ENCODE assay signal across 30 cellular contexts in the genomic region with DNA sequence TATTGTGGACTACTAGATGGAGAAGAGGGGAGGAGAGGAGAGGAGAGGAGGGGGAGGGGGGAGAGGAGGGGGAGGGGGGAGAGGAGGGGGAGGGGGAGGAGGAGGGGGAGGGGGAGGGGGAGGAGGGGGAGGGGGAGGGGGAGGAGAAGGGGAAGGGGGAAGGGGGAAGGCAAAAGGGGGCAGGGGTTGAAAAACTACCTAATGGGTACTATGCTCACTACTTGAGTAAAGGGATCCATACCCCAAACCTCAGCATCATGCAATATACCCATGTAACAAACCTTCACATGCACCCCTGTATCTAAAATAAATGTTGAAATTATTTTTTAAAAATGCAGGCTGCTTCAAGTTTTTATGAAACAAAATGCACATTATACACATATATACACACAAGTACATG. TPM values are rescaled to one million over a fixed set of nuclear protein-coding genes. Genes with fewer than 3 reads are reported as not detected.
DNase-seq lines count a peak whose midpoint lies in the region; ATAC-seq, FAIRE-seq and TF ChIP-seq lines count a peak whose summit lies in the region.
"Had no signal": no experiment of that assay in that cellular context is flagged by ENCODE, and none has a peak within 500 bp of the region (broad histone marks: within the 10 kb centered on the region; RNA-seq: fewer than 3 reads in every experiment).

No MANE protein-coding gene starts in this region.

- H3K27ac ChIP-seq in HepG2 (ENCODE audit: extremely low read length, insufficient read depth, low read length) (no peak overlapping the region), right lobe of liver (no peak overlapping the region), psoas muscle (peak overlapping the region; percentile 89), skeletal muscle tissue (ENCODE audit: low read depth, low read length) (peak overlapping the region; percentile 90), coronary artery (no peak overlapping the region), kidney (ENCODE audit: low read depth in 2 of 2, low read length in 2 of 2) (no peak overlapping the region)
- H3K27ac ChIP-seq: BLaER1 had no signal

- no peak for DNase-seq in HepG2 (ENCODE audit: low spot score)
- DNase-seq in right lobe of liver, result no peak
- no peak for DNase-seq in psoas muscle
- no peak for DNase-seq in coronary artery (ENCODE audit: low spot score)
- no peak for DNase-seq in kidney
- DNase-seq: 8988T; ACHN; BE2C; C1 segment of cervical spinal cord; CD4-positive, alpha-beta memory T cell; CD4-positive, CD25-positive, alpha-beta regulatory T cell; CD8-positive, alpha-beta memory T cell; COR-L47; DMS 273 treated with DMSO at 0.1 percent for 48 hours; DMS153; DMS53; DMS79; DND-41; EL; GDM1 had no signal

- no peak for TF ChIP-seq RAD21 in HepG2 (CRISPR knock-in tag; IDR thresholded peaks at IDR 0.05)

- H3K4me3 ChIP-seq in HepG2 (replicated peaks in 1 of 3; ENCODE audit: insufficient read depth in 1 of 3, low read depth in 2 of 3, low read length in 3 of 3), result no peak overlapping the region
- no peak overlapping the region for H3K4me3 ChIP-seq in right lobe of liver
- no peak overlapping the region for H3K4me3 ChIP-seq in psoas muscle
- no peak overlapping the region for H3K4me3 ChIP-seq in skeletal muscle tissue (ENCODE audit: low read length in 3 of 3)
- no peak overlapping the region for H3K4me3 ChIP-seq in coronary artery
- no peak overlapping the region for H3K4me3 ChIP-seq in kidney (ENCODE audit: low read length in 2 of 2)
- H3K4me3 ChIP-seq: BLaER1, GM12878 had no signal

- no peak overlapping the region for H3K9ac ChIP-seq in HepG2 (ENCODE audit: insufficient read depth, low read depth, low read length)
- H3K9ac ChIP-seq in skeletal muscle tissue (ENCODE audit: low read depth in 1 of 3, low read length in 3 of 3), result no peak overlapping the region
- no peak overlapping the region for H3K9ac ChIP-seq in kidney (ENCODE audit: low read length in 2 of 2)
- H3K9ac ChIP-seq: BLaER1 had no signal

- TF ChIP-seq CTCF in HepG2 (CRISPR knock-in tag; IDR thresholded peaks at IDR 0.05) (no peak), right lobe of liver (IDR thresholded peaks at IDR 0.05) (no peak), psoas muscle (IDR thresholded peaks at IDR 0.05) (no peak), coronary artery (IDR thresholded peaks at IDR 0.05) (no peak), kidney (IDR thresholded peaks at IDR 0.05; ENCODE audit: borderline replicate concordance, extremely low read depth, insufficient read depth) (no peak)

- in situ Hi-C loops in HepG2 (cut with HindIII; ENCODE audit: extremely low pct_ligation_motif_present, low pct_unique_long_range_greater_than_20kb), result no loop called here

- no peaks in the 10 kb centered on the region for H4K20me1 ChIP-seq in HepG2 (ENCODE audit: insufficient read depth, low read length)
- H4K20me1 ChIP-seq: BLaER1 had no signal

- H3K4me1 ChIP-seq in HepG2 (ENCODE audit: insufficient read depth, low read length), result peaks cover 15% of the 10 kb centered on the region
- peaks cover 0 to 25% (median 7%) of the 10 kb centered on the region in 4 donors for H3K4me1 ChIP-seq in right lobe of liver
- H3K4me1 ChIP-seq in psoas muscle, result peaks cover 63% of the 10 kb centered on the region
- peaks cover 15 to 32% (median 18%) of the 10 kb centered on the region in 3 donors for H3K4me1 ChIP-seq in skeletal muscle tissue (ENCODE audit: control insufficient read depth in 3 of 3, insufficient read depth in 3 of 3, low read length in 3 of 3)
- H3K4me1 ChIP-seq in kidney (ENCODE audit: control insufficient read depth in 1 of 2, insufficient read depth in 1 of 2, low read depth in 1 of 2, low read length in 2 of 2), result peaks cover 0 to 2% of the 10 kb centered on the region in 2 donors
- H3K4me1 ChIP-seq: BLaER1 had no signal

- no peaks in the 10 kb centered on the region for H3K36me3 ChIP-seq in HepG2 (replicated peaks in 1 of 2; ENCODE audit: control insufficient read depth in 1 of 2, insufficient read depth in 2 of 2, low read length in 2 of 2)
- no peaks in the 10 kb centered on the region for H3K36me3 ChIP-seq in right lobe of liver
- H3K36me3 ChIP-seq in psoas muscle (ENCODE audit: insufficient read depth in 1 of 2, low read depth in 1 of 2), result no peaks in the 10 kb centered on the region
- no peaks in the 10 kb centered on the region for H3K36me3 ChIP-seq in skeletal muscle tissue (ENCODE audit: control insufficient read depth in 3 of 3, insufficient read depth in 3 of 3, low read length in 3 of 3)
- H3K36me3 ChIP-seq in kidney (ENCODE audit: control insufficient read depth in 1 of 2, insufficient read depth in 2 of 2, low read length in 2 of 2), result no peaks in the 10 kb centered on the region
- H3K36me3 ChIP-seq: BE2C, BLaER1 had no signal

- H3K79me2 ChIP-seq in HepG2 (ENCODE audit: insufficient read depth, low read length), result no peaks in the 10 kb centered on the region

- TF ChIP-seq POLR2A in HepG2 (IDR thresholded peaks at IDR 0.05; ENCODE audit: insufficient read depth in 1 of 2, low read depth in 2 of 2, low read length in 2 of 2) (no peak), right lobe of liver (IDR thresholded peaks at IDR 0.05) (no peak)

- no peaks in the 10 kb centered on the region for H3K9me3 ChIP-seq in HepG2 (ENCODE audit: low read length)
- H3K9me3 ChIP-seq in right lobe of liver, result no peaks in the 10 kb centered on the region
- no peaks in the 10 kb centered on the region for H3K9me3 ChIP-seq in psoas muscle
- no peaks in the 10 kb centered on the region for H3K9me3 ChIP-seq in skeletal muscle tissue (ENCODE audit: control insufficient read depth in 3 of 3, low read length in 3 of 3)
- no peaks in the 10 kb centered on the region for H3K9me3 ChIP-seq in kidney (ENCODE audit: control insufficient read depth in 1 of 2, low read length in 2 of 2)
- H3K9me3 ChIP-seq: BE2C, BLaER1 had no signal

- no peak for TF ChIP-seq EP300 in HepG2 (IDR thresholded peaks at IDR 0.05; ENCODE audit: low read depth in 2 of 2, low read length in 2 of 2)
- no peak for TF ChIP-seq EP300 in HepG2 (CRISPR knock-in tag; IDR thresholded peaks at IDR 0.05; ENCODE audit: borderline replicate concordance)

- POLR2A ChIA-PET in HepG2 (lab: Yijun Ruan, JAX), result no interaction called here

- no peak overlapping the region for H3K4me2 ChIP-seq in HepG2 (ENCODE audit: low read depth, low read length)
- H3K4me2 ChIP-seq: BLaER1 had no signal

- intact Hi-C loops in HepG2 (cut with micrococcal nuclease; ENCODE audit: unreplicated experiment) (no loop called here), right lobe of liver (cut with DNase I) (no loop called here), psoas muscle (cut with DNase I) (no loop called here), kidney (cut with DNase I) (no loop called here)

- FAIRE-seq in HepG2 (lab: Jason Lieb, UNC), result no peak
- no peak for FAIRE-seq in kidney (lab: Jason Lieb, UNC)
- FAIRE-seq: GM12878, GM12892, GM18507 had no signal

- no TSS peak for BruUV-seq in HepG2 (replicated peaks; lab: Mats Ljungman, UMichigan)

- ATAC-seq in HepG2, result no peak
- ATAC-seq in right lobe of liver, result no peak
- no peak for ATAC-seq in psoas muscle
- ATAC-seq: GM12878 had no signal

- CTCF ChIA-PET in HepG2 (lab: Yijun Ruan, JAX; ENCODE audit: low intra/inter-chr PET ratio, low total read pairs), result no interaction called here

- H2AFZ ChIP-seq in HepG2 (ENCODE audit: low read length), result no peak overlapping the region

- H3K27me3 ChIP-seq in HepG2 (ENCODE audit: control insufficient read depth in 1 of 2, insufficient read depth in 2 of 2, low read length in 2 of 2) (no peaks in the 10 kb centered on the region), right lobe of liver (no peaks in the 10 kb centered on the region), psoas muscle (ENCODE audit: insufficient read depth in 3 of 3, low read length in 2 of 3) (no peaks in the 10 kb centered on the region), skeletal muscle tissue (ENCODE audit: control insufficient read depth in 3 of 3, insufficient read depth in 3 of 3, low read length in 3 of 3) (no peaks in the 10 kb centered on the region)
- H3K27me3 ChIP-seq: BE2C, BLaER1 had no signal

RNA-seq across cellular contexts. Expression of a gene that starts 15.1 kb away (rescaled TPM):
- not detected in 2 replicates for total RNA-seq in HepG2 (2016; rRNA removed; fragmentation: Illumina TruSeq; extraction: Trizol)
- not detected in 2 replicates for total RNA-seq in HepG2 (2016; cell fraction: cytosol; rRNA removed; fragmentation: Illumina TruSeq; extraction: Trizol; ENCODE audit: low read depth)
- total RNA-seq in HepG2 (2016; cell fraction: insoluble cytoplasmic fraction; rRNA removed; fragmentation: Illumina TruSeq; extraction: Trizol), result not detected in 2 replicates
- not detected in 2 replicates for total RNA-seq in HepG2 (2016; cell fraction: membrane; rRNA removed; fragmentation: Illumina TruSeq; extraction: Trizol)
- total RNA-seq in HepG2 (2016; cell fraction: nucleus; rRNA removed; fragmentation: Illumina TruSeq; extraction: Trizol), result not detected in 2 replicates
- polyA plus RNA-seq in HepG2 (2011; rRNA removed), result not detected in 2 replicates
- polyA plus RNA-seq in HepG2 (2011; cell fraction: cytosol; rRNA removed), result not detected in 2 replicates
- not detected in 2 replicates for polyA plus RNA-seq in HepG2 (2011; cell fraction: nucleus; rRNA removed)
- not detected in 2 replicates for polyA plus RNA-seq in HepG2 (2012)
- not detected in 2 replicates for polyA plus RNA-seq in HepG2 (2016; cell fraction: cytosol; fragmentation: Illumina TruSeq; extraction: Trizol; ENCODE audit: low read depth)
- not detected in 2 replicates for polyA plus RNA-seq in HepG2 (2016; cell fraction: insoluble cytoplasmic fraction; fragmentation: Illumina TruSeq; extraction: Trizol; ENCODE audit: low read depth)
- polyA plus RNA-seq in HepG2 (2016; cell fraction: membrane; fragmentation: Illumina TruSeq; extraction: Trizol; ENCODE audit: low read depth), result not detected in 2 replicates
- polyA plus RNA-seq in HepG2 (2016; cell fraction: nucleus; fragmentation: Illumina TruSeq; extraction: Trizol; ENCODE audit: insufficient read depth, low read depth), result not detected in 2 replicates
- not detected in 2 replicates for polyA minus RNA-seq in HepG2 (2011; rRNA and poly(A)+ RNA removed; ENCODE audit: low replicate concordance)
- polyA minus RNA-seq in HepG2 (2011; cell fraction: cytosol; rRNA and poly(A)+ RNA removed), result not detected in 2 replicates
- not detected in 2 replicates for polyA minus RNA-seq in HepG2 (2011; cell fraction: nucleus; rRNA and poly(A)+ RNA removed)
- total RNA-seq in right lobe of liver, result under 1 TPM in 1 of 6 experiments, not detected in 5; 0.37 TPM
- total RNA-seq in psoas muscle, result 1,000 to 10,000 TPM in 1 of 4 donors, 100 to 1,000 TPM in 3; 383 to 1,114 (median 640) TPM
- 100 to 1,000 TPM in 2 of 3 donors, 1 to 10 TPM in 1; 6.9 to 341 (median 259) TPM for polyA plus RNA-seq in psoas muscle
- 34.4 TPM for total RNA-seq in skeletal muscle tissue
- total RNA-seq in kidney, result not detected
- not detected for polyA plus RNA-seq in kidney (ENCODE audit: insufficient read depth, low read depth, low replicate concordance)
- total RNA-seq: A673; CD4-positive, alpha-beta memory T cell; CD4-positive, CD25-positive, alpha-beta regulatory T cell; CD8-positive, alpha-beta memory T cell; Daoy; G401; GM12878 had no signal
- polyA plus RNA-seq: AG04450; CD8-positive, alpha-beta memory T cell; GM12878 had no signal

RNA-seq across cellular contexts. Expression of a gene that starts 39.0 kb away (rescaled TPM):
- total RNA-seq in HepG2 (2016; rRNA removed; fragmentation: Illumina TruSeq; extraction: Trizol) (not detected in 2 replicates), right lobe of liver (not detected), psoas muscle (10 to 100 TPM in 3 of 4 donors, 1 to 10 TPM in 1; 8.2 to 23.6 (median 11.5) TPM), skeletal muscle tissue (2.6 TPM), kidney (not detected)
- total RNA-seq in HepG2 (2016; cell fraction: cytosol; rRNA removed; fragmentation: Illumina TruSeq; extraction: Trizol; ENCODE audit: low read depth), result not detected in 2 replicates
- not detected in 2 replicates for total RNA-seq in HepG2 (2016; cell fraction: insoluble cytoplasmic fraction; rRNA removed; fragmentation: Illumina TruSeq; extraction: Trizol)
- not detected in 2 replicates for total RNA-seq in HepG2 (2016; cell fraction: membrane; rRNA removed; fragmentation: Illumina TruSeq; extraction: Trizol)
- not detected in 2 replicates for total RNA-seq in HepG2 (2016; cell fraction: nucleus; rRNA removed; fragmentation: Illumina TruSeq; extraction: Trizol)
- polyA plus RNA-seq in HepG2 (2011; rRNA removed) (not detected in 2 replicates), psoas muscle (10 to 100 TPM in 1 of 3 donors, 1 to 10 TPM in 1, under 1 TPM in 1; 0.12 to 15.2 (median 1.3) TPM), kidney (ENCODE audit: insufficient read depth, low read depth, low replicate concordance) (1.8 TPM)
- polyA plus RNA-seq in HepG2 (2011; cell fraction: cytosol; rRNA removed), result not detected in 2 replicates
- polyA plus RNA-seq in HepG2 (2011; cell fraction: nucleus; rRNA removed), result not detected in 2 replicates
- not detected in 2 replicates for polyA plus RNA-seq in HepG2 (2012)
- not detected in 2 replicates for polyA plus RNA-seq in HepG2 (2016; cell fraction: cytosol; fragmentation: Illumina TruSeq; extraction: Trizol; ENCODE audit: low read depth)
- not detected in 2 replicates for polyA plus RNA-seq in HepG2 (2016; cell fraction: insoluble cytoplasmic fraction; fragmentation: Illumina TruSeq; extraction: Trizol; ENCODE audit: low read depth)
- polyA plus RNA-seq in HepG2 (2016; cell fraction: membrane; fragmentation: Illumina TruSeq; extraction: Trizol; ENCODE audit: low read depth), result not detected in 2 replicates
- polyA plus RNA-seq in HepG2 (2016; cell fraction: nucleus; fragmentation: Illumina TruSeq; extraction: Trizol; ENCODE audit: insufficient read depth, low read depth), result not detected in 2 replicates
- not detected in 2 replicates for polyA minus RNA-seq in HepG2 (2011; rRNA and poly(A)+ RNA removed; ENCODE audit: low replicate concordance)
- polyA minus RNA-seq in HepG2 (2011; cell fraction: cytosol; rRNA and poly(A)+ RNA removed), result not detected in 2 replicates
- polyA minus RNA-seq in HepG2 (2011; cell fraction: nucleus; rRNA and poly(A)+ RNA removed), result not detected in 2 replicates
- total RNA-seq: A673; CD4-positive, alpha-beta memory T cell; CD4-positive, CD25-positive, alpha-beta regulatory T cell; CD8-positive, alpha-beta memory T cell; Daoy; G401; GM12878 had no signal
- polyA plus RNA-seq: AG04450, CD14-positive monocyte, GM12878 had no signal

Comparison
In these comparisons a context has a peak if more than half of its experiments do, and no peak if none do; other contexts are left out.
1. H3K27ac ChIP-seq: peak in psoas muscle (single experiment) and skeletal muscle tissue (single experiment); none in HepG2 (single experiment), right lobe of liver (0 of 3), coronary artery (0 of 2) and kidney (0 of 2).
2. RNA of a gene that starts 15.1 kb away (total RNA-seq): 383 to 1,114 TPM in psoas muscle and 34.4 TPM in skeletal muscle tissue (single experiment); 0.37 TPM in right lobe of liver, not detected in HepG2 and not detected in kidney (single experiment); every median in the first group is over 10 times any median in the second.